8 cellular contexts compared by ENCODE assay signal in the genomic region with DNA sequence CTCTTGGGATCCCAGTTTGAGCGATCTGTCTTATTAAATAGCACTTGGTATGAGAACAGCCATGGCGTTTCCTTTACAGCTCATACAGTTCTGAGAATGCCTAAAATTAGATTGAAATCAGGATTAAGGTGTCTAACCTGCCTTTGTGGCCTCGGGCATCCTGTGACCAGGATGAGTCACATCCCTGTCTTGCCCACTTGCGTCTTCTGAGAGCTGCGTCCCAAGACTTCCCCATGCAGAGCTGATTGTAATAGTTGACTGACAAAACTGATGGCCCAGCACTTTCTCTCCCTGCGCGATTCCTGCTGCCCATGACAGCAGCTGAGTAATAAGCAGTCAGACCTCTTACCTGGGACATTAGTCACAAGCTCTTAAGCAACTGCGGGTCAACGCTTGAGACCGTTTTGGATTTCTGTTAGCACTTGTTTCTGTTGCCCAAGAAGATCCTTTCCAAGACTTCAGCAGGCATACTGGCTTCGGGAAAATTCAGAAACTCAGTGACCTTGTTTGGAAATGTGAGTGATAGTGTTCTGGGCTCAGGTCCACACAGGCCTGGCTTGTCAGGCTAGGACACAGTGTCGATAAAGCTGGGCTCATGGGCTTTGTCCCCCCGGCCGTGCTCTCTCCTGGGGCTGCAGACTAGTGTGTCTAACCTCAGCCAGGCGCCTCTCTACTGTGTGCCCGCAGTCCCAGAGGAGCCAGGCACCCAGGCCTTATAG.
DNase-seq lines count a peak whose midpoint lies in the region; ATAC-seq and TF ChIP-seq lines count a peak whose summit lies in the region.

No MANE protein-coding gene starts in this region.

- H2AFZ ChIP-seq in smooth muscle cell (ENCODE audit: low read depth), result no peak overlapping the region

- H3K4me1 ChIP-seq in Caco-2, result peaks cover 21% of the 10 kb centered on the region
- H3K4me1 ChIP-seq in smooth muscle cell (ENCODE audit: low read depth), result peaks cover 33% of the 10 kb centered on the region

- no peak for TF ChIP-seq CTCF in Caco-2 (IDR thresholded peaks at IDR 0.05; ENCODE audit: insufficient read depth in 1 of 2, low read depth in 1 of 2, low read length in 1 of 2, severe bottlenecking in 1 of 2, unreplicated experiment in 1 of 2)
- TF ChIP-seq CTCF in smooth muscle cell (IDR thresholded peaks at IDR 0.05; ENCODE audit: borderline replicate concordance, insufficient read depth, poor library complexity, severe bottlenecking), result no peak

- H3K9me3 ChIP-seq in Caco-2 (no peaks in the 10 kb centered on the region), smooth muscle cell (replicated peaks; ENCODE audit: low read depth) (no peaks in the 10 kb centered on the region)

- no peaks in the 10 kb centered on the region for H3K9me3 Mint-ChIP-seq in Caco-2 (ENCODE audit: unreplicated experiment)

- no peaks in the 10 kb centered on the region for H4K20me1 ChIP-seq in smooth muscle cell (ENCODE audit: low read depth)

- intact Hi-C loops in Caco-2 (cut with micrococcal nuclease; ENCODE audit: unreplicated experiment), result no loop called here

- DNase-seq in Caco-2 (no peak), LoVo (ENCODE audit: low spot score) (peak; percentile 41), activated T-cell treated with anti-CD3 and anti-CD28 coated beads for 4 hours (peak; percentile 39), glomerular endothelial cell (ENCODE audit: extremely low read depth, low read depth, low spot score) (peak; percentile 70), smooth muscle cell (lab: John Stamatoyannopoulos, UW; ENCODE audit: unreplicated experiment) (no peak), superior temporal gyrus (ENCODE audit: extremely low spot score) (no peak), NCI-H2171 (lab: John Stamatoyannopoulos, UW) (no peak)

- H3K27me3 Mint-ChIP-seq in Caco-2 (ENCODE audit: insufficient read depth, unreplicated experiment), result no peaks in the 10 kb centered on the region

- H3K4me3 Mint-ChIP-seq in Caco-2 (ENCODE audit: unreplicated experiment), result no peak overlapping the region

- CTCF ChIA-PET in Caco-2 (lab: Charles Lee), result interaction anchor here (0.6 kb wide), 1 partner anchor 8 kb away, joined by 3 read pairs; no protein-coding TSS in a partner anchor

- H3K27ac ChIP-seq in smooth muscle cell (ENCODE audit: low read depth), result peak overlapping the region; percentile 91

- BruUV-seq in Caco-2 (replicated peaks; lab: Mats Ljungman, UMichigan), result no TSS peak

- POLR2A ChIA-PET in Caco-2 (lab: Charles Lee), result no interaction called here

- peaks cover 6% of the 10 kb centered on the region for H3F3A ChIP-seq in smooth muscle cell (ENCODE audit: low read depth)

- no peaks in the 10 kb centered on the region for H3K79me2 ChIP-seq in smooth muscle cell (ENCODE audit: low read depth)

- peak overlapping the region; percentile 40 for H3K27ac Mint-ChIP-seq in Caco-2 (ENCODE audit: unreplicated experiment)

- H3K9ac ChIP-seq in smooth muscle cell (ENCODE audit: low read depth), result peak overlapping the region; percentile 63

- H3K4me3 ChIP-seq in Caco-2 (ENCODE audit: low read depth, low read length) (no peak overlapping the region), smooth muscle cell (no peak overlapping the region)

- H3K36me3 ChIP-seq in Caco-2 (ENCODE audit: control insufficient read depth, insufficient read depth, low read length), result no peaks in the 10 kb centered on the region
- no peaks in the 10 kb centered on the region for H3K36me3 ChIP-seq in smooth muscle cell (ENCODE audit: low read depth)

- no peaks in the 10 kb centered on the region for H3K27me3 ChIP-seq in Caco-2 (replicated peaks; ENCODE audit: control insufficient read depth, insufficient read depth, low read length)
- H3K27me3 ChIP-seq in smooth muscle cell (ENCODE audit: low read depth), result no peaks in the 10 kb centered on the region

- H3K36me3 Mint-ChIP-seq in Caco-2 (ENCODE audit: insufficient read depth, unreplicated experiment), result no peaks in the 10 kb centered on the region

- 53% methylated on average over 16 of the region's 16 CpGs for WGBS in smooth muscle cell (ENCODE audit: low lambda C conversion rate)

- peak; percentile 93 for ATAC-seq in GM21619 (IDR thresholded peaks at IDR 0.05; ENCODE audit: unreplicated experiment)

- H3K4me1 Mint-ChIP-seq in Caco-2 (ENCODE audit: low read depth, unreplicated experiment), result peaks cover 15% of the 10 kb centered on the region

- H3K4me2 ChIP-seq in smooth muscle cell, result peak overlapping the region; percentile 10

Comparison
In these comparisons a context has a peak if more than half of its experiments do, and no peak if none do; other contexts are left out.
1. DNase-seq: peak in LoVo (single experiment), activated T-cell treated with anti-CD3 and anti-CD28 coated beads for 4 hours (single experiment) and glomerular endothelial cell (single experiment); none in Caco-2 (0 of 2), smooth muscle cell (single experiment), superior temporal gyrus (single experiment) and NCI-H2171 (single experiment).